ENCODE assay signal across 2 cellular contexts in genomic region chr19:11444059-11444458, GRCh38.
TF ChIP-seq lines count a peak whose summit lies in the region.

No MANE protein-coding gene starts in this region.

TF ChIP-seq in GM23338, 12 proteins besides CTCF, POLR2A, EP300 and RAD21:
- no peak for TF ChIP-seq NANOG (IDR thresholded peaks at IDR 0.05; ENCODE audit: borderline replicate concordance)

TF ChIP-seq in WTC11, 78 proteins besides CTCF, POLR2A, EP300 and RAD21:
- no peak for TF ChIP-seq HMGA2 (CRISPR knock-in tag; IDR thresholded peaks at IDR 0.05)
- TF ChIP-seq, protein P1, sequence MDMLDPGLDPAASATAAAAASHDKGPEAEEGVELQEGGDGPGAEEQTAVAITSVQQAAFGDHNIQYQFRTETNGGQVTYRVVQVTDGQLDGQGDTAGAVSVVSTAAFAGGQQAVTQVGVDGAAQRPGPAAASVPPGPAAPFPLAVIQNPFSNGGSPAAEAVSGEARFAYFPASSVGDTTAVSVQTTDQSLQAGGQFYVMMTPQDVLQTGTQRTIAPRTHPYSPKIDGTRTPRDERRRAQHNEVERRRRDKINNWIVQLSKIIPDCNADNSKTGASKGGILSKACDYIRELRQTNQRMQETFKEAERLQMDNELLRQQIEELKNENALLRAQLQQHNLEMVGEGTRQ (CRISPR knock-in tag; IDR thresholded peaks at IDR 0.05): no peak
- TF ChIP-seq RORB (CRISPR knock-in tag; IDR thresholded peaks at IDR 0.05): no peak
- no peak for TF ChIP-seq HMGXB4 (CRISPR knock-in tag; IDR thresholded peaks at IDR 0.05)
TF ChIP-seq in WTC11: peak in this region for 0.
